Comparison of ENCODE assay signal across 27 cellular contexts in genomic region chr19:47432499-47432898, GRCh38. TPM values are rescaled to one million over a fixed set of nuclear protein-coding genes. Genes with fewer than 3 reads are reported as not detected.
"Had no signal": no experiment of that assay in that cellular context is flagged by ENCODE, and none has a peak within 500 bp of the region (broad histone marks: within the 10 kb centered on the region; RNA-seq: fewer than 3 reads in every experiment).

No MANE protein-coding gene starts in this region.

- H3K27ac ChIP-seq: foreskin keratinocyte, hepatocyte, parathyroid adenoma, psoas muscle, spleen, tibial artery, upper lobe of left lung, uterus had no signal

- ATAC-seq: foreskin keratinocyte; left colon; psoas muscle; sciatic nerve; stimulated activated memory B cell treated with anti-CD40 and anti-IgM and Interleukin-4, amounts not matched to agents 10 μg/mL and 1 μg/mL and 100 μg/mL, for 72 hours had no signal

- H3K9me3 ChIP-seq: psoas muscle, spleen, tibial artery, upper lobe of left lung, uterus had no signal

- H3K9ac ChIP-seq: parathyroid adenoma had no signal

- H3K27me3 ChIP-seq: uterus had no signal

- H3K79me2 ChIP-seq: hepatocyte, parathyroid adenoma had no signal

- H3K9me3 Mint-ChIP-seq: endodermal cell; nephron; stimulated activated memory B cell treated with anti-CD40 and anti-IgM and Interleukin-4, amounts not matched to agents 10 μg/mL and 1 μg/mL and 100 μg/mL, for 72 hours; stimulated activated naive CD8-positive, alpha-beta T cell treated with anti-CD3 and anti-CD28 coated beads, Interleukin-15, Interleukin-2, amounts not matched to agents 100 ng/mL and 50 ng/mL, for 24 hours had no signal

- H3K4me1 ChIP-seq: foreskin keratinocyte had no signal

- H2AFZ ChIP-seq: hepatocyte, parathyroid adenoma had no signal

- H3K4me3 ChIP-seq: hepatocyte, psoas muscle, spleen, tibial artery, upper lobe of left lung, uterus had no signal

- DNase-seq: effector CD4-positive, alpha-beta T cell; endodermal cell; erythroblast; foreskin keratinocyte; head of caudate nucleus; left colon; mesendoderm; naive B cell; psoas muscle; retina; spleen; stimulated activated CD4-positive, alpha-beta T cell treated with anti-CD3 and anti-CD28 coated beads, Interleukin-15, amount 100 ng/mL, for 24 hours; stimulated activated CD4-positive, alpha-beta T cell treated with anti-CD3 and anti-CD28 coated beads, Interleukin-1b, Interleukin-23, amount 100 ng/mL, for 48 hours; stimulated activated CD4-positive, alpha-beta T cell treated with anti-CD3 and anti-CD28 coated beads, Interleukin-4, amount 100 ng/mL, for 24 hours; tibial artery; upper lobe of left lung; uterus had no signal

- H3K4me1 Mint-ChIP-seq: nephron had no signal

- H3K27ac Mint-ChIP-seq: endodermal cell; naive B cell; nephron; stimulated activated memory B cell treated with anti-CD40 and anti-IgM and Interleukin-4, amounts not matched to agents 10 μg/mL and 1 μg/mL and 100 μg/mL, for 72 hours; stimulated activated naive CD8-positive, alpha-beta T cell treated with anti-CD3 and anti-CD28 coated beads, Interleukin-15, Interleukin-2, amounts not matched to agents 100 ng/mL and 50 ng/mL, for 24 hours had no signal

- H3K36me3 ChIP-seq: spleen, tibial artery, upper lobe of left lung, uterus had no signal

- H3K4me3 Mint-ChIP-seq: endodermal cell; naive B cell; stimulated activated memory B cell treated with anti-CD40 and anti-IgM and Interleukin-4, amounts not matched to agents 10 μg/mL and 1 μg/mL and 100 μg/mL, for 72 hours; stimulated activated naive CD8-positive, alpha-beta T cell treated with anti-CD3 and anti-CD28 coated beads, Interleukin-15, Interleukin-2, amounts not matched to agents 100 ng/mL and 50 ng/mL, for 24 hours had no signal

- H3K4me2 ChIP-seq: hepatocyte had no signal

RNA-seq across cellular contexts. Expression of gene MEIS3, which starts 13.2 kb away (rescaled TPM):
- polyA plus RNA-seq: endothelial cell of umbilical vein had no signal

RNA-seq across cellular contexts. Expression of gene SLC8A2, which starts 39.2 kb away (rescaled TPM):
- total RNA-seq: dermis microvascular lymphatic vessel endothelial cell, endothelial cell of umbilical vein, kidney epithelial cell, lung microvascular endothelial cell, sciatic nerve, spleen had no signal
- polyA plus RNA-seq: endothelial cell of umbilical vein had no signal
